In the genomic region with DNA sequence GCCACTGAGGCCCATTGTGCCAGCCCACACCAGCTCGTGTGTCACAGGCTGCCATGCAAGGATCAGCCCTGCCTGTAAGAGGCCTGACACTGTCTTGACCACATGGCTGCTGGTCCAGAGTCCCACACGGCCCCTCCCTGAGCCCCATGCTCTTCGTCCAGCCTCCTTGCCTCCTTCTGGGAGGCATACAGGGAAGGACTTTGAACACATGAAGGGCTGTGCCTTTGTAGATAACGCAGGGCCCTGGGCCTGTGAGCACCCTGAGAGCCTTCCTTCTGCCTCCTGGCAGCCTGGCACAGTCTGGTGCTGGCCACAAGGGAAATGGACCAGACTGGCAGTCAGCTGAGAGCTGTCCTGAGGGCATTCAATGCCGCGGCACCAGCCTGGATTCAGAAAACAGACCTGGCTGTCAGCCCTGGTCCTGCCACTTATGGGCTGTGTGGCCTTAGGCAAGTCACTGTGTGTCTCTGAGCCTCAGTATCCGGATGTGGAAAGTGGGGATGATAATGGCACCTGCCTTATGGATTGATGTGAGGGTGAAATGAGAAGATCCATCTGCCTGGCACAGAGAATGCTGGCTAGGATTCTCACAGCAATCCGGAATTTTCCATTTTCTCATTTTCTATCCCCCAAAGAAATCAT, we compare ENCODE assay signal across 21 cellular contexts. TPM values are rescaled to one million over a fixed set of nuclear protein-coding genes. Genes with fewer than 3 reads are reported as not detected.
DNase-seq lines count a peak whose midpoint lies in the region; ATAC-seq, FAIRE-seq and TF ChIP-seq lines count a peak whose summit lies in the region.
"Had no signal": no experiment of that assay in that cellular context is flagged by ENCODE, and none has a peak within 500 bp of the region (broad histone marks: within the 10 kb centered on the region; RNA-seq: fewer than 3 reads in every experiment).

No MANE protein-coding gene starts in this region.

- H3K27ac ChIP-seq in HepG2 (ENCODE audit: extremely low read length, insufficient read depth, low read length) (no peak overlapping the region), right lobe of liver (no peak overlapping the region), K562 (ENCODE audit: extremely low read depth, low read depth, low read length) (no peak overlapping the region)
- H3K27ac ChIP-seq: suprapubic skin, WERI-Rb-1 had no signal

- FAIRE-seq in HepG2 (lab: Jason Lieb, UNC) (no peak), K562 (lab: Jason Lieb, UNC) (no peak)
- FAIRE-seq: GM18507 had no signal

- no peak for TF ChIP-seq CTCF in HepG2 (CRISPR knock-in tag; IDR thresholded peaks at IDR 0.05)
- TF ChIP-seq CTCF in right lobe of liver (IDR thresholded peaks at IDR 0.05) = no peak
- TF ChIP-seq CTCF in K562 (IDR thresholded peaks at IDR 0.05 in 2 of 3, conservative IDR thresholded peaks at IDR 0.05 in 1 of 3; ENCODE audit: insufficient read depth in 2 of 3, low read depth in 1 of 3, low read length in 3 of 3) = no peak

- CTCF ChIA-PET in HepG2 (lab: Yijun Ruan, JAX; ENCODE audit: low intra/inter-chr PET ratio, low total read pairs) = no interaction called here
- CTCF ChIA-PET in K562 (lab: Yijun Ruan, JAX; ENCODE audit: low intra/inter-chr PET ratio) = no interaction called here

- BruUV-seq in HepG2 (replicated peaks; lab: Mats Ljungman, UMichigan) (no TSS peak), K562 (replicated peaks; lab: Mats Ljungman, UMichigan) (no TSS peak)

- no peaks in the 10 kb centered on the region for H3K9me1 ChIP-seq in K562 (ENCODE audit: control insufficient read depth, insufficient read depth, low read length)

- H3K9ac ChIP-seq in HepG2 (ENCODE audit: insufficient read depth, low read depth, low read length) (no peak overlapping the region), K562 (ENCODE audit: insufficient read depth in 1 of 2, low read depth in 2 of 2, low read length in 2 of 2) (no peak overlapping the region)

- TF ChIP-seq EP300 in HepG2 (IDR thresholded peaks at IDR 0.05; ENCODE audit: low read depth in 2 of 2, low read length in 2 of 2) (no peak), HepG2 (CRISPR knock-in tag; IDR thresholded peaks at IDR 0.05; ENCODE audit: borderline replicate concordance) (no peak), K562 (IDR thresholded peaks at IDR 0.05; ENCODE audit: low read length) (no peak)

- peaks cover 3 to 56% of the 10 kb centered on the region in 2 experiments for H3K27me3 ChIP-seq in HepG2 (ENCODE audit: control insufficient read depth in 1 of 2, insufficient read depth in 2 of 2, low read length in 2 of 2)
- H3K27me3 ChIP-seq in right lobe of liver = no peaks in the 10 kb centered on the region
- peaks cover 6 to 57% of the 10 kb centered on the region in 2 experiments; a peak in 4 of 5 replicates for H3K27me3 ChIP-seq in K562 (ENCODE audit: control insufficient read depth in 2 of 2, insufficient read depth in 2 of 2, low read length in 2 of 2)

- DNase-seq in HepG2 (ENCODE audit: low spot score) (no peak), right lobe of liver (no peak), K562 (ENCODE audit: extremely low read depth in 1 of 4, low spot score in 3 of 4) (no peak), mucosa of gallbladder (ENCODE audit: low spot score) (peak; percentile 79), NCI-H526 (lab: John Stamatoyannopoulos, UW) (no peak)
- DNase-seq: foreskin fibroblast, IMR-90, mesendoderm, MM.1S, NCI-H1694, NCI-H82, retina, SIG-M5, WERI-Rb-1 had no signal

- H3K4me1 ChIP-seq in HepG2 (ENCODE audit: insufficient read depth, low read length) = peaks cover 63% of the 10 kb centered on the region
- peaks cover 0 to 11% (median 0%) of the 10 kb centered on the region in 4 donors for H3K4me1 ChIP-seq in right lobe of liver
- no peaks in the 10 kb centered on the region for H3K4me1 ChIP-seq in K562 (replicated peaks in 1 of 2; ENCODE audit: control insufficient read depth in 2 of 2, insufficient read depth in 2 of 2, low read length in 2 of 2)

- in situ Hi-C loops in HepG2 (cut with HindIII; ENCODE audit: extremely low pct_ligation_motif_present, low pct_unique_long_range_greater_than_20kb) = no loop called here
- in situ Hi-C loops in K562 (cut with MboI) = no loop called here

- H3K4me3 ChIP-seq in HepG2 (replicated peaks in 1 of 3; ENCODE audit: insufficient read depth in 1 of 3, low read depth in 2 of 3, low read length in 3 of 3) (no peak overlapping the region), right lobe of liver (no peak overlapping the region), K562 (no peak overlapping the region)
- H3K4me3 ChIP-seq: suprapubic skin had no signal

- no peaks in the 10 kb centered on the region for H3K9me3 ChIP-seq in HepG2 (ENCODE audit: low read length)
- H3K9me3 ChIP-seq in right lobe of liver = no peaks in the 10 kb centered on the region
- no peaks in the 10 kb centered on the region for H3K9me3 ChIP-seq in K562 (replicated peaks; ENCODE audit: control insufficient read depth, insufficient read depth, low read depth, low read length)
- H3K9me3 ChIP-seq: suprapubic skin had no signal

- H3K79me2 ChIP-seq in HepG2 (ENCODE audit: insufficient read depth, low read length) = no peaks in the 10 kb centered on the region
- H3K79me2 ChIP-seq in K562 (ENCODE audit: control insufficient read depth, insufficient read depth, low read length) = no peaks in the 10 kb centered on the region

- no peak for TF ChIP-seq POLR2A in HepG2 (IDR thresholded peaks at IDR 0.05; ENCODE audit: insufficient read depth in 1 of 2, low read depth in 2 of 2, low read length in 2 of 2)
- no peak for TF ChIP-seq POLR2A in right lobe of liver (IDR thresholded peaks at IDR 0.05)
- TF ChIP-seq POLR2A in K562 (conservative IDR thresholded peaks at IDR 0.05) = no peak

- intact Hi-C loops in HepG2 (cut with micrococcal nuclease; ENCODE audit: unreplicated experiment) = no loop called here
- intact Hi-C loops in right lobe of liver (cut with DNase I) = no loop called here
- intact Hi-C loops in K562 (cut with micrococcal nuclease) = no loop called here

- H3K4me2 ChIP-seq in HepG2 (ENCODE audit: low read depth, low read length) (peak overlapping the region; percentile 84; the same call in 1 of the 2 replicates), K562 (ENCODE audit: insufficient read depth, low read length) (no peak overlapping the region)

- 55% methylated on average over 5 of the region's 8 CpGs for WGBS in HepG2 (ENCODE audit: low lambda C conversion rate)
- WGBS in right lobe of liver (ENCODE audit: insufficient coverage, low coverage, low lambda C conversion rate, missing lambda C conversion rate) = 76% methylated on average over 3 of the region's 8 CpGs
- WGBS in K562 (ENCODE audit: insufficient coverage, low coverage, missing lambda C conversion rate) = 0% methylated on average over 7 of the region's 8 CpGs

- POLR2A ChIA-PET in HepG2 (lab: Yijun Ruan, JAX) (no interaction called here), K562 (lab: Yijun Ruan, JAX) (no interaction called here)

- TF ChIP-seq RAD21 in HepG2 (CRISPR knock-in tag; IDR thresholded peaks at IDR 0.05) = no peak
- TF ChIP-seq RAD21 in K562 (CRISPR knock-in tag; conservative IDR thresholded peaks at IDR 0.05 in 1 of 2, IDR thresholded peaks at IDR 0.05 in 1 of 2) = no peak

- no peak overlapping the region for H2AFZ ChIP-seq in HepG2 (ENCODE audit: low read length)
- H2AFZ ChIP-seq in K562 (ENCODE audit: low read depth, low read length) = no peak overlapping the region

- ATAC-seq in HepG2 (no peak), right lobe of liver (no peak), K562 (no peak), HG02970 (IDR thresholded peaks at IDR 0.05; ENCODE audit: low FRiP score, unreplicated experiment) (no peak), GM18519 (IDR thresholded peaks at IDR 0.05; ENCODE audit: low FRiP score, unreplicated experiment) (no peak), GM21360 (IDR thresholded peaks at IDR 0.05; ENCODE audit: unreplicated experiment) (no peak)

- no peaks in the 10 kb centered on the region for H3K36me3 ChIP-seq in HepG2 (replicated peaks in 1 of 2; ENCODE audit: control insufficient read depth in 1 of 2, insufficient read depth in 2 of 2, low read length in 2 of 2)
- H3K36me3 ChIP-seq in right lobe of liver = no peaks in the 10 kb centered on the region
- no peaks in the 10 kb centered on the region for H3K36me3 ChIP-seq in K562 (ENCODE audit: control insufficient read depth, insufficient read depth, low read length)
- H3K36me3 ChIP-seq: suprapubic skin, WERI-Rb-1 had no signal

- H4K20me1 ChIP-seq in HepG2 (ENCODE audit: insufficient read depth, low read length) (no peaks in the 10 kb centered on the region), K562 (replicated peaks; ENCODE audit: control insufficient read depth, insufficient read depth, low read length) (no peaks in the 10 kb centered on the region)

RNA-seq across cellular contexts. Expression of a gene that starts 19.2 kb away (rescaled TPM):
- total RNA-seq in HepG2 (2016; rRNA removed; fragmentation: Illumina TruSeq; extraction: Trizol) = not detected in 2 replicates
- total RNA-seq in HepG2 (2016; cell fraction: cytosol; rRNA removed; fragmentation: Illumina TruSeq; extraction: Trizol; ENCODE audit: low read depth) = not detected in 2 replicates
- total RNA-seq in HepG2 (2016; cell fraction: insoluble cytoplasmic fraction; rRNA removed; fragmentation: Illumina TruSeq; extraction: Trizol) = not detected in 2 replicates
- not detected in 2 replicates for total RNA-seq in HepG2 (2016; cell fraction: membrane; rRNA removed; fragmentation: Illumina TruSeq; extraction: Trizol)
- not detected in 2 replicates for total RNA-seq in HepG2 (2016; cell fraction: nucleus; rRNA removed; fragmentation: Illumina TruSeq; extraction: Trizol)
- 0.01 and 0.03 TPM in 2 replicates for polyA plus RNA-seq in HepG2 (2011; rRNA removed)
- 0.03 and 0.05 TPM in 2 replicates for polyA plus RNA-seq in HepG2 (2011; cell fraction: cytosol; rRNA removed)
- 0.14 TPM in 1 of 2 replicates, not detected in the other for polyA plus RNA-seq in HepG2 (2011; cell fraction: nucleus; rRNA removed)
- polyA plus RNA-seq in HepG2 (2012) = 0.16 and 0.34 TPM in 2 replicates
- not detected in 2 replicates for polyA plus RNA-seq in HepG2 (2016; cell fraction: cytosol; fragmentation: Illumina TruSeq; extraction: Trizol; ENCODE audit: low read depth)
- polyA plus RNA-seq in HepG2 (2016; cell fraction: insoluble cytoplasmic fraction; fragmentation: Illumina TruSeq; extraction: Trizol; ENCODE audit: low read depth) = not detected in 2 replicates
- polyA plus RNA-seq in HepG2 (2016; cell fraction: membrane; fragmentation: Illumina TruSeq; extraction: Trizol; ENCODE audit: low read depth) = not detected in 2 replicates
- polyA plus RNA-seq in HepG2 (2016; cell fraction: nucleus; fragmentation: Illumina TruSeq; extraction: Trizol; ENCODE audit: insufficient read depth, low read depth) = not detected in 2 replicates
- polyA minus RNA-seq in HepG2 (2011; rRNA and poly(A)+ RNA removed; ENCODE audit: low replicate concordance) = 0.16 TPM in 1 of 2 replicates, not detected in the other
- polyA minus RNA-seq in HepG2 (2011; cell fraction: cytosol; rRNA and poly(A)+ RNA removed) = not detected in 2 replicates
- not detected in 2 replicates for polyA minus RNA-seq in HepG2 (2011; cell fraction: nucleus; rRNA and poly(A)+ RNA removed)
- total RNA-seq in right lobe of liver = 10 to 100 TPM in 1 of 6 experiments, 1 to 10 TPM in 5; 3.0 to 12.4 (median 7.3) TPM
- not detected in 2 replicates for total RNA-seq in K562 (2011; cell fraction: chromatin; rRNA removed; ENCODE audit: low replicate concordance)
- total RNA-seq in K562 (2011; cell fraction: nucleolus; rRNA removed) = not detected in 2 replicates
- total RNA-seq in K562 (2011; cell fraction: nucleoplasm; rRNA removed) = not detected in 2 replicates
- not detected in 2 replicates for total RNA-seq in K562 (2014; rRNA removed)
- not detected in 2 replicates for total RNA-seq in K562 (2014; rRNA removed; fragmentation: Illumina TruSeq; extraction: Trizol)
- not detected in 2 replicates for total RNA-seq in K562 (2015; rRNA removed; fragmentation: Illumina TruSeq; extraction: Trizol)
- total RNA-seq in K562 (2021) = 0.07 TPM in 1 of 2 replicates, not detected in the other
- polyA plus RNA-seq in K562 (2011; rRNA removed) = 0.06 TPM in 1 of 2 replicates, not detected in the other
- polyA plus RNA-seq in K562 (2011; cell fraction: cytosol; rRNA removed) = 0.03 and 0.07 TPM in 2 replicates
- not detected in 2 replicates for polyA plus RNA-seq in K562 (2011; cell fraction: nucleus; rRNA removed)
- polyA plus RNA-seq in K562 (2012) = 0.12 and 0.76 TPM in 2 replicates
- polyA plus RNA-seq in K562 (2014; fragmentation: Illumina TruSeq; extraction: Trizol) = not detected in 2 replicates
- polyA plus RNA-seq in K562 (2014; fragmentation: Nextera tagmentation; extraction: Ambion mirVana) = not detected
- polyA plus RNA-seq in K562 (2014; rRNA removed) = not detected in 2 replicates
- polyA minus RNA-seq in K562 (2011; rRNA and poly(A)+ RNA removed) = not detected in 2 replicates
- not detected in 2 replicates for polyA minus RNA-seq in K562 (2011; cell fraction: cytosol; rRNA and poly(A)+ RNA removed)
- not detected in 2 replicates for polyA minus RNA-seq in K562 (2011; cell fraction: nucleus; rRNA and poly(A)+ RNA removed)
- 158 TPM for total RNA-seq in mucosa of gallbladder
- total RNA-seq: activated T-helper 1 cell treated with anti-CD3 and anti-CD28 coated beads, Interleukin-12 subunit alpha, Interleukin-12 subunit beta, Interleukin-2, Interleukin-4 antibody, amounts not matched to agents 30 ng/mL and 10 ng/mL and 1 ng/mL, durations not matched to agents 14 hours and 24 hours and 36 hours; Daoy had no signal
- polyA plus RNA-seq: IMR-90 had no signal

RNA-seq across cellular contexts. Expression of a gene that starts 45.7 kb away (rescaled TPM):
- total RNA-seq in HepG2 (2016; rRNA removed; fragmentation: Illumina TruSeq; extraction: Trizol) = not detected in 2 replicates
- total RNA-seq in HepG2 (2016; cell fraction: cytosol; rRNA removed; fragmentation: Illumina TruSeq; extraction: Trizol; ENCODE audit: low read depth) = not detected in 2 replicates
- 0.15 TPM in 1 of 2 replicates, not detected in the other for total RNA-seq in HepG2 (2016; cell fraction: insoluble cytoplasmic fraction; rRNA removed; fragmentation: Illumina TruSeq; extraction: Trizol)
- total RNA-seq in HepG2 (2016; cell fraction: membrane; rRNA removed; fragmentation: Illumina TruSeq; extraction: Trizol) = not detected in 2 replicates
- not detected in 2 replicates for total RNA-seq in HepG2 (2016; cell fraction: nucleus; rRNA removed; fragmentation: Illumina TruSeq; extraction: Trizol)
- 0.20 TPM in 1 of 2 replicates, not detected in the other for polyA plus RNA-seq in HepG2 (2011; rRNA removed)
- polyA plus RNA-seq in HepG2 (2011; cell fraction: cytosol; rRNA removed) = 0.11 and 0.13 TPM in 2 replicates
- polyA plus RNA-seq in HepG2 (2011; cell fraction: nucleus; rRNA removed) = 0.32 and 0.45 TPM in 2 replicates
- 0.27 and 0.36 TPM in 2 replicates for polyA plus RNA-seq in HepG2 (2012)
- polyA plus RNA-seq in HepG2 (2016; cell fraction: cytosol; fragmentation: Illumina TruSeq; extraction: Trizol; ENCODE audit: low read depth) = not detected in 2 replicates
- polyA plus RNA-seq in HepG2 (2016; cell fraction: insoluble cytoplasmic fraction; fragmentation: Illumina TruSeq; extraction: Trizol; ENCODE audit: low read depth) = not detected in 2 replicates
- polyA plus RNA-seq in HepG2 (2016; cell fraction: membrane; fragmentation: Illumina TruSeq; extraction: Trizol; ENCODE audit: low read depth) = not detected in 2 replicates
- polyA plus RNA-seq in HepG2 (2016; cell fraction: nucleus; fragmentation: Illumina TruSeq; extraction: Trizol; ENCODE audit: insufficient read depth, low read depth) = not detected in 2 replicates
- polyA minus RNA-seq in HepG2 (2011; rRNA and poly(A)+ RNA removed; ENCODE audit: low replicate concordance) = 0.08 TPM in 1 of 2 replicates, not detected in the other
- not detected in 2 replicates for polyA minus RNA-seq in HepG2 (2011; cell fraction: cytosol; rRNA and poly(A)+ RNA removed)
- not detected in 2 replicates for polyA minus RNA-seq in HepG2 (2011; cell fraction: nucleus; rRNA and poly(A)+ RNA removed)
- not detected for total RNA-seq in right lobe of liver
- total RNA-seq in K562 (2011; cell fraction: chromatin; rRNA removed; ENCODE audit: low replicate concordance) = not detected in 2 replicates
- not detected in 2 replicates for total RNA-seq in K562 (2011; cell fraction: nucleolus; rRNA removed)
- total RNA-seq in K562 (2011; cell fraction: nucleoplasm; rRNA removed) = not detected in 2 replicates
- total RNA-seq in K562 (2014; rRNA removed) = not detected in 2 replicates
- total RNA-seq in K562 (2014; rRNA removed; fragmentation: Illumina TruSeq; extraction: Trizol) = not detected in 2 replicates
- total RNA-seq in K562 (2015; rRNA removed; fragmentation: Illumina TruSeq; extraction: Trizol) = not detected in 2 replicates
- total RNA-seq in K562 (2021) = not detected in 2 replicates
- polyA plus RNA-seq in K562 (2011; rRNA removed) = not detected in 2 replicates
- polyA plus RNA-seq in K562 (2011; cell fraction: cytosol; rRNA removed) = not detected in 2 replicates
- polyA plus RNA-seq in K562 (2011; cell fraction: nucleus; rRNA removed) = not detected in 2 replicates
- polyA plus RNA-seq in K562 (2012) = 0.12 TPM in 1 of 2 replicates, not detected in the other
- not detected in 2 replicates for polyA plus RNA-seq in K562 (2014; fragmentation: Illumina TruSeq; extraction: Trizol)
- polyA plus RNA-seq in K562 (2014; fragmentation: Nextera tagmentation; extraction: Ambion mirVana) = not detected
- 0.05 TPM in 1 of 2 replicates, not detected in the other for polyA plus RNA-seq in K562 (2014; rRNA removed)
- polyA minus RNA-seq in K562 (2011; rRNA and poly(A)+ RNA removed) = not detected in 2 replicates
- polyA minus RNA-seq in K562 (2011; cell fraction: cytosol; rRNA and poly(A)+ RNA removed) = not detected in 2 replicates
- polyA minus RNA-seq in K562 (2011; cell fraction: nucleus; rRNA and poly(A)+ RNA removed) = not detected in 2 replicates
- total RNA-seq in mucosa of gallbladder = 1.8 TPM
- polyA plus RNA-seq: IMR-90 had no signal

Comparison
In these comparisons a context has a peak if more than half of its experiments do, and no peak if none do; other contexts are left out.
1. RNA of a gene that starts 19.2 kb away (total RNA-seq): 158 TPM in mucosa of gallbladder (single experiment); 3.0 to 12.4 TPM in right lobe of liver, not detected in HepG2 and 0.07 TPM in K562; every median in the first group is over 10 times any median in the second.